9 cellular contexts compared by ENCODE assay signal in genomic region chr12:49868952-49869815, GRCh38. TPM values are rescaled to one million over a fixed set of nuclear protein-coding genes. Genes with fewer than 3 reads are reported as not detected.
A peak's percentile ranks its signal among the peaks of the same experiment; 100 is the strongest.
DNase-seq lines count a peak whose midpoint lies in the region; ATAC-seq and TF ChIP-seq lines count a peak whose summit lies in the region.
"Had no signal": no experiment of that assay in that cellular context is flagged by ENCODE, and none has a peak within 500 bp of the region (broad histone marks: within the 10 kb centered on the region; RNA-seq: fewer than 3 reads in every experiment).

No MANE protein-coding gene starts in this region.

- no peaks in the 10 kb centered on the region for H3K9me3 Mint-ChIP-seq in activated naive CD4-positive, alpha-beta T cell treated with anti-CD3 and anti-CD28 coated beads for 36 hours
- H3K9me3 Mint-ChIP-seq in stimulated activated memory B cell treated with anti-CD40 and anti-IgM and Interleukin-4, amounts not matched to agents 10 μg/mL and 1 μg/mL and 100 μg/mL, for 72 hours: no peaks in the 10 kb centered on the region

- CTCF ChIA-PET in RWPE1 (lab: Yijun Ruan, JAX): interaction anchor here (2.9 kb wide), 1 partner anchor 201 kb away, joined by 22 read pairs; no protein-coding TSS in a partner anchor
- CTCF ChIA-PET in activated naive CD4-positive, alpha-beta T cell treated with anti-CD3 and anti-CD28 coated beads for 36 hours (lab: Charles Lee): interaction anchor here (0.7 to 5.8 kb wide), 8 partner anchors 12 to 423 kb away, joined by 3 to 44 read pairs (median 3); no protein-coding TSS in a partner anchor

- no peak overlapping the region for H3K4me3 Mint-ChIP-seq in activated naive CD4-positive, alpha-beta T cell treated with anti-CD3 and anti-CD28 coated beads for 36 hours
- H3K4me3 Mint-ChIP-seq in stimulated activated memory B cell treated with anti-CD40 and anti-IgM and Interleukin-4, amounts not matched to agents 10 μg/mL and 1 μg/mL and 100 μg/mL, for 72 hours: no peak overlapping the region

- TF ChIP-seq CTCF in RWPE1 (conservative IDR thresholded peaks at IDR 0.05; ENCODE audit: low read depth): no peak
- TF ChIP-seq CTCF in fibroblast of villous mesenchyme (IDR thresholded peaks at IDR 0.05; ENCODE audit: insufficient read depth, low read depth, low read length): peak; percentile 0

- POLR2A ChIA-PET in RWPE1 (lab: Yijun Ruan, JAX; ENCODE audit: low non-redundant PET): no interaction called here

- H3K4me3 ChIP-seq in fibroblast of villous mesenchyme (ENCODE audit: low read depth, low read length): peak overlapping the region; percentile 25
- H3K4me3 ChIP-seq: SJSA1 had no signal

- no peaks in the 10 kb centered on the region for H3K27me3 Mint-ChIP-seq in activated naive CD4-positive, alpha-beta T cell treated with anti-CD3 and anti-CD28 coated beads for 36 hours (ENCODE audit: low read depth)
- peaks cover 19% of the 10 kb centered on the region for H3K27me3 Mint-ChIP-seq in stimulated activated memory B cell treated with anti-CD40 and anti-IgM and Interleukin-4, amounts not matched to agents 10 μg/mL and 1 μg/mL and 100 μg/mL, for 72 hours

- intact Hi-C loops in activated naive CD4-positive, alpha-beta T cell treated with anti-CD3 and anti-CD28 coated beads for 36 hours (cut with micrococcal nuclease): no loop called here

- ATAC-seq in stimulated activated memory B cell treated with anti-CD40 and anti-IgM and Interleukin-4, amounts not matched to agents 10 μg/mL and 1 μg/mL and 100 μg/mL, for 72 hours: no peak

- H3K36me3 Mint-ChIP-seq in activated naive CD4-positive, alpha-beta T cell treated with anti-CD3 and anti-CD28 coated beads for 36 hours (ENCODE audit: low read depth): no peaks in the 10 kb centered on the region
- no peaks in the 10 kb centered on the region for H3K36me3 Mint-ChIP-seq in stimulated activated memory B cell treated with anti-CD40 and anti-IgM and Interleukin-4, amounts not matched to agents 10 μg/mL and 1 μg/mL and 100 μg/mL, for 72 hours

- peak; percentile 13 for DNase-seq in SIG-M5 treated with dmso at 0.1 percent for 504 hours (lab: John Stamatoyannopoulos, UW; ENCODE audit: unreplicated experiment)
- DNase-seq in SIG-M5 (lab: John Stamatoyannopoulos, UW): no peak
- DNase-seq in RWPE1 (ENCODE audit: low spot score): no peak
- DNase-seq in fibroblast of villous mesenchyme (ENCODE audit: low read depth): peak; percentile 100
- peak; percentile 79 for DNase-seq in occipital lobe (lab: John Stamatoyannopoulos, UW)
- DNase-seq in activated naive CD4-positive, alpha-beta T cell treated with anti-CD3 and anti-CD28 coated beads for 36 hours: no peak
- no peak for DNase-seq in cortex of kidney (lab: John Stamatoyannopoulos, UW)

- H3K27ac Mint-ChIP-seq in activated naive CD4-positive, alpha-beta T cell treated with anti-CD3 and anti-CD28 coated beads for 36 hours: no peak overlapping the region
- H3K27ac Mint-ChIP-seq in stimulated activated memory B cell treated with anti-CD40 and anti-IgM and Interleukin-4, amounts not matched to agents 10 μg/mL and 1 μg/mL and 100 μg/mL, for 72 hours: no peak overlapping the region

- H3K27ac ChIP-seq in RWPE1: peak overlapping the region; percentile 22; the same call in 1 of the 2 replicates
- H3K27ac ChIP-seq: SJSA1 had no signal

- no peaks in the 10 kb centered on the region for H3K4me1 Mint-ChIP-seq in activated naive CD4-positive, alpha-beta T cell treated with anti-CD3 and anti-CD28 coated beads for 36 hours (ENCODE audit: low read depth)
- H3K4me1 Mint-ChIP-seq in stimulated activated memory B cell treated with anti-CD40 and anti-IgM and Interleukin-4, amounts not matched to agents 10 μg/mL and 1 μg/mL and 100 μg/mL, for 72 hours: peaks cover 10% of the 10 kb centered on the region

RNA-seq across cellular contexts. Expression of gene BCDIN3D, which starts 26.3 kb away (rescaled TPM):
- total RNA-seq in fibroblast of villous mesenchyme (2.9 and 3.5 TPM in 2 replicates), occipital lobe (7.2 TPM)
- 1 to 10 TPM; 2.4 to 4.1 TPM for total RNA-seq in activated naive CD4-positive, alpha-beta T cell treated with anti-CD3 and anti-CD28 coated beads for 36 hours

RNA-seq across cellular contexts. Expression of gene FAIM2, which starts 34.5 kb away (rescaled TPM):
- total RNA-seq in fibroblast of villous mesenchyme (3.0 and 3.9 TPM in 2 replicates), occipital lobe (22.3 TPM)
- total RNA-seq in activated naive CD4-positive, alpha-beta T cell treated with anti-CD3 and anti-CD28 coated beads for 36 hours: under 1 TPM; 0.17 to 0.42 TPM
- total RNA-seq: SJSA1 had no signal

RNA-seq across cellular contexts. Expression of gene NCKAP5L, which starts 41.0 kb away (rescaled TPM):
- total RNA-seq in fibroblast of villous mesenchyme (30.9 and 34.1 TPM in 2 replicates), occipital lobe (10.3 TPM)
- total RNA-seq in activated naive CD4-positive, alpha-beta T cell treated with anti-CD3 and anti-CD28 coated beads for 36 hours: 1 to 10 TPM; 2.8 TPM

Comparison
In these comparisons a context has a peak if more than half of its experiments do, and no peak if none do; other contexts are left out.
1. DNase-seq: peak in SIG-M5 treated with dmso at 0.1 percent for 504 hours (single experiment), fibroblast of villous mesenchyme (single experiment) and occipital lobe (single experiment); none in SIG-M5 (single experiment), RWPE1 (single experiment), activated naive CD4-positive, alpha-beta T cell treated with anti-CD3 and anti-CD28 coated beads for 36 hours (single experiment) and cortex of kidney (single experiment).